Comparison of ENCODE assay signal across 8 cellular contexts in genomic region chr5:77630246-77631165, GRCh38. TPM values are rescaled to one million over a fixed set of nuclear protein-coding genes. Genes with fewer than 3 reads are reported as not detected.
DNase-seq lines count a peak whose midpoint lies in the region; ATAC-seq, FAIRE-seq and TF ChIP-seq lines count a peak whose summit lies in the region.

No MANE protein-coding gene starts in this region.

- FAIRE-seq in A549 (lab: Jason Lieb, UNC), result no peak

- peaks cover 25% of the 10 kb centered on the region for H3K27me3 Mint-ChIP-seq in endothelial cell (ENCODE audit: unreplicated experiment)
- peaks cover 40 to 61% of the 10 kb centered on the region in 2 donors for H3K27me3 Mint-ChIP-seq in natural killer cell treated with Interleukin-12 subunit alpha and Interleukin-12 subunit beta and Interleukin-15 and Interleukin-18, amount 100 ng/mL, for 72 hours

- peaks cover 6% of the 10 kb centered on the region; the same call in 2 of the 3 replicates for H3K4me1 ChIP-seq in A549
- peaks cover 3% of the 10 kb centered on the region for H3K4me1 ChIP-seq in HEK293 (ENCODE audit: control insufficient read depth, insufficient read depth, low read length)

- no peak; the same call in 2 of the 3 replicates for TF ChIP-seq CTCF in A549 (IDR thresholded peaks at IDR 0.05)
- peak; percentile 36; the same call in 2 of the 3 replicates for TF ChIP-seq CTCF in GM12872 (IDR thresholded peaks at IDR 0.05; ENCODE audit: insufficient read depth, low read depth, low read length)
- peak; percentile 86 for TF ChIP-seq CTCF in HEK293 (tag by site-specific recombination; IDR thresholded peaks at IDR 0.05)
- TF ChIP-seq CTCF in endothelial cell (IDR thresholded peaks at IDR 0.05; ENCODE audit: unreplicated experiment), result peak; percentile 17

- H3K4me3 Mint-ChIP-seq in endothelial cell (ENCODE audit: unreplicated experiment), result peak overlapping the region; percentile 76
- peak overlapping the region; percentile 79 for H3K4me3 Mint-ChIP-seq in natural killer cell treated with Interleukin-12 subunit alpha and Interleukin-12 subunit beta and Interleukin-15 and Interleukin-18, amount 100 ng/mL, for 72 hours

- TF ChIP-seq EP300 in A549 (IDR thresholded peaks at IDR 0.05), result no peak

- H3K36me3 Mint-ChIP-seq in endothelial cell (ENCODE audit: low read depth, unreplicated experiment), result peaks cover 7% of the 10 kb centered on the region
- H3K36me3 Mint-ChIP-seq in natural killer cell treated with Interleukin-12 subunit alpha and Interleukin-12 subunit beta and Interleukin-15 and Interleukin-18, amount 100 ng/mL, for 72 hours, result no peaks in the 10 kb centered on the region

- H3K4me3 ChIP-seq in A549, result peak overlapping the region; percentile 72
- H3K4me3 ChIP-seq in HEK293 (ENCODE audit: low read depth, low read length), result peak overlapping the region; percentile 62

- WGBS in A549 (ENCODE audit: missing lambda C conversion rate), result 0% methylated on average over 8 of the region's 78 CpGs

- H3K27ac ChIP-seq in A549 (peak overlapping the region; percentile 76 to 91), HEK293 (ENCODE audit: extremely low read depth, low read depth, low read length) (peak overlapping the region; percentile 71; the same call in 1 of the 2 replicates)

- peak; percentile 93 for TF ChIP-seq POLR2A in A549 (IDR thresholded peaks at IDR 0.05; ENCODE audit: low read length)

- H3K36me3 ChIP-seq in HEK293 (ENCODE audit: control insufficient read depth in 2 of 2, insufficient read depth in 1 of 2, low read length in 2 of 2), result no peaks in the 10 kb centered on the region

- H3K9me3 Mint-ChIP-seq in endothelial cell (ENCODE audit: unreplicated experiment), result no peaks in the 10 kb centered on the region
- no peaks in the 10 kb centered on the region for H3K9me3 Mint-ChIP-seq in natural killer cell treated with Interleukin-12 subunit alpha and Interleukin-12 subunit beta and Interleukin-15 and Interleukin-18, amount 100 ng/mL, for 72 hours

- peak; percentile 83 to 85 for DNase-seq in A549 (ENCODE audit: low read depth in 1 of 2, low spot score in 1 of 2)
- DNase-seq in LoVo (ENCODE audit: low spot score), result peak; percentile 66
- peak; percentile 86 for DNase-seq in SW480 (ENCODE audit: low spot score)
- DNase-seq in endothelial cell (ENCODE audit: low spot score), result peak; percentile 47
- DNase-seq in natural killer cell treated with Interleukin-12 subunit alpha and Interleukin-12 subunit beta and Interleukin-15 and Interleukin-18, amount 100 ng/mL, for 72 hours (ENCODE audit: low spot score), result no peak
- DNase-seq in amniotic stem cell (lab: John Stamatoyannopoulos, UW), result no peak

- peak; percentile 96 to 97 for ATAC-seq in A549
- peak; percentile 90 to 92 for ATAC-seq in natural killer cell treated with Interleukin-12 subunit alpha and Interleukin-12 subunit beta and Interleukin-15 and Interleukin-18, amount 100 ng/mL, for 72 hours

- H3K27ac Mint-ChIP-seq in endothelial cell (ENCODE audit: unreplicated experiment), result no peak overlapping the region
- no peak overlapping the region for H3K27ac Mint-ChIP-seq in natural killer cell treated with Interleukin-12 subunit alpha and Interleukin-12 subunit beta and Interleukin-15 and Interleukin-18, amount 100 ng/mL, for 72 hours

- no peaks in the 10 kb centered on the region for H3K9me3 ChIP-seq in A549
- H3K9me3 ChIP-seq in HEK293 (ENCODE audit: control insufficient read depth, insufficient read depth, low read depth, low read length), result no peaks in the 10 kb centered on the region; the same call in 1 of the 2 replicates

- H3K4me1 Mint-ChIP-seq in endothelial cell (ENCODE audit: unreplicated experiment), result peaks cover 19% of the 10 kb centered on the region
- peaks cover 10 to 24% of the 10 kb centered on the region in 2 donors for H3K4me1 Mint-ChIP-seq in natural killer cell treated with Interleukin-12 subunit alpha and Interleukin-12 subunit beta and Interleukin-15 and Interleukin-18, amount 100 ng/mL, for 72 hours (ENCODE audit: low read depth in 2 of 2)

- POLR2A ChIA-PET in A549 (lab: Yijun Ruan, JAX) (interaction anchor here (0.5 to 2.1 kb wide), 8 partner anchors 8 to 544 kb away, joined by 3 to 7 read pairs (median 5); partner anchors contain the start of genes OTP, WDR41 and ZBED3), HEK293 (lab: Yijun Ruan, JAX) (interaction anchor here (0.6 to 1.7 kb wide), 6 partner anchors 10 to 139 kb away, joined by 3 to 5 read pairs (median 4); partner anchors contain the start of gene WDR41)

- CTCF ChIA-PET in A549 (lab: Yijun Ruan, JAX), result interaction anchor here (0.6 to 2.2 kb wide), 18 partner anchors 8 to 553 kb away, joined by 3 to 12 read pairs (median 4); partner anchors contain the start of genes OTP and WDR41
- CTCF ChIA-PET in HEK293 (lab: Yijun Ruan, JAX), result interaction anchor here (0.6 to 2.3 kb wide), 10 partner anchors 11 to 1160 kb away, joined by 3 to 13 read pairs (median 4); no protein-coding TSS in a partner anchor

- peak overlapping the region; percentile 97 for H3K4me2 ChIP-seq in A549

- TF ChIP-seq RAD21 in A549 (conservative IDR thresholded peaks at IDR 0.05 in 1 of 2, IDR thresholded peaks at IDR 0.05 in 1 of 2), result peak in 1 of 2 experiments; percentile 27; a peak in 1 of 5 replicates

TF ChIP-seq in A549, 52 proteins besides CTCF, POLR2A, EP300 and RAD21 (continues in another document):
- TF ChIP-seq MAZ (IDR thresholded peaks at IDR 0.05; ENCODE audit: borderline replicate concordance, low read depth, low read length) (no peak), ZNF302 (CRISPR knock-in tag; IDR thresholded peaks at IDR 0.05) (no peak), SMC3 (IDR thresholded peaks at IDR 0.05) (peak; percentile 26; the same call in 1 of the 3 replicates), JUN (IDR thresholded peaks at IDR 0.05) (peak; percentile 40 to 52; a peak in 2 of 5 replicates), HDAC2 (IDR thresholded peaks at IDR 0.05) (peak; percentile 58; the same call in 1 of the 2 replicates), GATA3 (IDR thresholded peaks at IDR 0.05; ENCODE audit: borderline replicate concordance) (no peak), E2F6 (IDR thresholded peaks at IDR 0.05; ENCODE audit: borderline replicate concordance, low read depth) (0 out of 2 replicates have a peak, but pooled peaks have one; percentile 32), PHF8 (IDR thresholded peaks at IDR 0.05; ENCODE audit: borderline replicate concordance, low read depth) (peak; percentile 38), MAX (IDR thresholded peaks at IDR 0.05) (peak; percentile 56)

TF ChIP-seq in HEK293, 187 proteins besides CTCF, POLR2A, EP300 and RAD21 (continues in another document):
- TF ChIP-seq ZNF571 (tag by site-specific recombination; IDR thresholded peaks at IDR 0.05), result no peak
- no peak for TF ChIP-seq ZNF521 (tag by site-specific recombination; IDR thresholded peaks at IDR 0.05)
- TF ChIP-seq AEBP2 (tag by site-specific recombination; IDR thresholded peaks at IDR 0.05; ENCODE audit: borderline replicate concordance), result no peak
- TF ChIP-seq ZNF518A (tag by site-specific recombination; conservative IDR thresholded peaks at IDR 0.05; ENCODE audit: low read depth), result no peak

RNA-seq across cellular contexts. Expression of gene OTP, which starts 8.0 kb away (rescaled TPM):
- polyA plus RNA-seq in A549 (2011; rRNA removed), result 0.01 TPM in 1 of 2 replicates, not detected in the other
- 0.04 TPM in 2 replicates for polyA plus RNA-seq in A549 (2012; cell fraction: cytosol; rRNA removed)
- polyA plus RNA-seq in A549 (2012; cell fraction: nucleus; rRNA removed), result 0.02 TPM in 2 replicates
- polyA plus RNA-seq in A549 (2017; fragmentation: RNase III; extraction: RNeasy Plus Mini Kit Qiagen cat#74134 plus additional on column Dnase treatment), result 0.03 to 0.04 TPM (median 0.04 TPM) in 3 replicates
- not detected in 2 replicates for polyA minus RNA-seq in A549 (2011; rRNA and poly(A)+ RNA removed)
- not detected for total RNA-seq in endothelial cell (ENCODE audit: unreplicated experiment)
- total RNA-seq in natural killer cell treated with Interleukin-12 subunit alpha and Interleukin-12 subunit beta and Interleukin-15 and Interleukin-18, amount 100 ng/mL, for 72 hours, result not detected

Comparison
In these comparisons a context has a peak if more than half of its experiments do, and no peak if none do; other contexts are left out.
1. DNase-seq: peak in A549 (2 of 2), LoVo (single experiment), SW480 (single experiment) and endothelial cell (single experiment); none in natural killer cell treated with Interleukin-12 subunit alpha and Interleukin-12 subunit beta and Interleukin-15 and Interleukin-18, amount 100 ng/mL, for 72 hours (single experiment) and amniotic stem cell (single experiment).
2. Of the 5 proteins assayed by ChIP-seq in both HEK293 and A549: peak only in HEK293: CTCF, PBX3 and REST; only in A549: none; in both: none; in neither: 2.